Comparison of ENCODE assay signal across 11 cellular contexts in genomic region chr7:112420236-112420945, GRCh38. TPM values are rescaled to one million over a fixed set of nuclear protein-coding genes. Genes with fewer than 3 reads are reported as not detected.
A peak's percentile ranks its signal among the peaks of the same experiment; 100 is the strongest.
DNase-seq lines count a peak whose midpoint lies in the region; ATAC-seq and TF ChIP-seq lines count a peak whose summit lies in the region.
"Had no signal": no experiment of that assay in that cellular context is flagged by ENCODE, and none has a peak within 500 bp of the region (broad histone marks: within the 10 kb centered on the region; RNA-seq: fewer than 3 reads in every experiment).

No MANE protein-coding gene starts in this region.

- peak overlapping the region; percentile 14; the same call in 1 of the 2 replicates for H3K27ac Mint-ChIP-seq in HFFc6
- H3K27ac Mint-ChIP-seq: B cell had no signal

- no peaks in the 10 kb centered on the region for H3K36me3 ChIP-seq in upper lobe of left lung
- H3K36me3 ChIP-seq: ovary, uterus had no signal

- TF ChIP-seq POLR2A in upper lobe of left lung (IDR thresholded peaks at IDR 0.05) = no peak

- H3K4me3 Mint-ChIP-seq in HFFc6 = peak overlapping the region; percentile 61
- H3K4me3 Mint-ChIP-seq: B cell had no signal

- 56 to 69% methylated on average over 11 of the region's 11 CpGs for WGBS in upper lobe of left lung, 2 donors

- H3K27me3 ChIP-seq in upper lobe of left lung = no peaks in the 10 kb centered on the region
- H3K27me3 ChIP-seq: ovary, uterus had no signal

- H3K4me3 ChIP-seq in upper lobe of left lung = no peak overlapping the region
- H3K4me3 ChIP-seq: ovary, uterus had no signal

- peaks cover 12 to 26% (median 15%) of the 10 kb centered on the region in 4 donors for H3K4me1 ChIP-seq in upper lobe of left lung
- H3K4me1 ChIP-seq: uterus had no signal

- H3K27ac ChIP-seq in 22Rv1 (peak overlapping the region; percentile 16; the same call in 1 of the 2 replicates), upper lobe of left lung (no peak overlapping the region)
- H3K27ac ChIP-seq: ovary, uterus had no signal

- H3K9me3 Mint-ChIP-seq in HFFc6 = peaks cover 4% of the 10 kb centered on the region; the same call in 1 of the 2 replicates

- no peaks in the 10 kb centered on the region for H3K27me3 Mint-ChIP-seq in HFFc6 (ENCODE audit: insufficient read depth)

- no peak for TF ChIP-seq EP300 in upper lobe of left lung (IDR thresholded peaks at IDR 0.05)

- H3K36me3 Mint-ChIP-seq in HFFc6 (ENCODE audit: low read depth) = peaks cover 5% of the 10 kb centered on the region; the same call in 1 of the 2 replicates

- peaks cover 55% of the 10 kb centered on the region for H3K4me1 Mint-ChIP-seq in HFFc6 (ENCODE audit: low read depth)

- H3K9me3 ChIP-seq in upper lobe of left lung = no peaks in the 10 kb centered on the region
- H3K9me3 ChIP-seq: ovary, uterus had no signal

- ATAC-seq in upper lobe of left lung (ENCODE audit: low FRiP score in 2 of 2) = no peak
- ATAC-seq in HG02798 (IDR thresholded peaks at IDR 0.05; ENCODE audit: poor library complexity, unreplicated experiment) = no peak

- TF ChIP-seq CTCF in 22Rv1 (IDR thresholded peaks at IDR 0.05) (no peak), HFFc6 (IDR thresholded peaks at IDR 0.05) (no peak), upper lobe of left lung (IDR thresholded peaks at IDR 0.05) (no peak)

- DNase-seq in HFFc6 = no peak
- DNase-seq in amniotic epithelial cell (ENCODE audit: low read depth) = peak; percentile 31
- DNase-seq in iris pigment epithelial cell (ENCODE audit: low read depth) = peak; percentile 54
- DNase-seq in upper lobe of left lung = no peak
- DNase-seq in effector CD4-positive, alpha-beta T cell = no peak
- DNase-seq in NCI-H1694 (lab: John Stamatoyannopoulos, UW) = no peak
- DNase-seq: ovary, uterus had no signal

RNA-seq across cellular contexts. Expression of gene IFRD1, which starts 29.9 kb away (rescaled TPM):
- 10 to 100 TPM; 25.4 to 30.0 (median 27.5) TPM for total RNA-seq in HFFc6 (2021; fragmentation: NEBNext Ultra II Directional; extraction: Animal tissue kit (Norgen Biotek cat#: 25700))
- 10 to 100 TPM; 28.8 to 95.3 (median 49.2) TPM for total RNA-seq in upper lobe of left lung

Comparison
In these comparisons a context has a peak if more than half of its experiments do, and no peak if none do; other contexts are left out.
1. DNase-seq: peak in amniotic epithelial cell (single experiment) and iris pigment epithelial cell (single experiment); none in HFFc6 (single experiment), upper lobe of left lung (0 of 2), effector CD4-positive, alpha-beta T cell (single experiment) and NCI-H1694 (single experiment).